8 cellular contexts compared by ENCODE assay signal in the genomic region with DNA sequence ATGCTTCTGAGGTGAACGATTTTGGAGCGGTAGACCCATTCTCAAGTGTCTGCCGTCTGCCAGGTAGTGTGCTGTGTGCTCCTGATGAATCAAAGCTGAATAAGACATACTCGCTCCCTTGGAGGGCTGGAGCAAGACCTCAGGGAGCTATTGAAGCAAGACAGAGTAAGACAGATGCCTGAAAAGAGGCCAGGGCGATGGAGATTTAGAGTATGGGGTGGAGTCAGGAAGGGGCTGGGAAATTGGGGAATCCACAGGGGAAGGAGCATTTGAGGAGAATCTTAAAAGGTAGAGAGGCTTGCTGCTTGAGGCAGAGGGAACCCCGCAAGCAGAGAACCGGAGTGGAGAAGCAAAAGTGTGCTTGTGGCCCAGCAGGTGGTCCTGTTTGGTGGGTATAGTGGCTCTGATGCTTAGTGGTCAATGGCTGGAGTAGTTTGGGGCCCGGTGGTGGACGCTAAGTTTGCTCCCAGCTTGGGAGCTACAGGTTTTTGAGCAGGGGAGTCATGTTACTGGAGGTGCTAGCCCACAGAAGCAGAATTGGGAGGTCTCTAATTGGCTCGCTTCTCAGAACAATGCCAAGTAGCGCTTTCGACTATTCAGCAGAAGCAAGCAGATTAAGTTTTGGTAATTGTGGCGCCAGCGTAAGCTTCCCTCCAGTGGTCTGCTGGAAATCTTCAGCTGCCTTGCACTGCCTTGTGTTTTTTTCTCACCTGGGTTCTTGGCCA. TPM values are rescaled to one million over a fixed set of nuclear protein-coding genes. Genes with fewer than 3 reads are reported as not detected.
DNase-seq lines count a peak whose midpoint lies in the region; ATAC-seq and TF ChIP-seq lines count a peak whose summit lies in the region.

No MANE protein-coding gene starts in this region.

- peak overlapping the region; percentile 85 for H3K4me3 Mint-ChIP-seq in activated naive CD8-positive, alpha-beta T cell treated with anti-CD3 and anti-CD28 coated beads, Interleukin-2, amount 10 ng/mL, durations not matched to agents 7 days and 5 days

- H3K27ac Mint-ChIP-seq in activated naive CD8-positive, alpha-beta T cell treated with anti-CD3 and anti-CD28 coated beads, Interleukin-2, amount 10 ng/mL, durations not matched to agents 7 days and 5 days = peak overlapping the region; percentile 35

- H3K36me3 ChIP-seq in HUES6 (ENCODE audit: control insufficient read depth, insufficient read depth, low read length) = no peaks in the 10 kb centered on the region
- H3K36me3 ChIP-seq in right lobe of liver = no peaks in the 10 kb centered on the region
- no peaks in the 10 kb centered on the region for H3K36me3 ChIP-seq in upper lobe of right lung

- no peak overlapping the region for H3K9ac ChIP-seq in HUES6 (ENCODE audit: low read length)

- H3K27me3 ChIP-seq in HUES6 (ENCODE audit: control insufficient read depth, insufficient read depth, low read length) (peaks cover 4% of the 10 kb centered on the region; the same call in 1 of the 2 replicates), right lobe of liver (no peaks in the 10 kb centered on the region), upper lobe of right lung (no peaks in the 10 kb centered on the region)

- H3K4me1 ChIP-seq in HUES6 (ENCODE audit: control insufficient read depth, insufficient read depth, low read length) (peaks cover 52% of the 10 kb centered on the region), right lobe of liver (peaks cover 0 to 48% (median 11%) of the 10 kb centered on the region in 4 donors), upper lobe of right lung (peaks cover 42% of the 10 kb centered on the region)

- H3K4me3 ChIP-seq in HUES6 (ENCODE audit: low read depth, low read length) = peak overlapping the region; percentile 85
- peak overlapping the region in 2 of 3 donors; percentile 16 to 18 for H3K4me3 ChIP-seq in right lobe of liver
- peak overlapping the region; percentile 76 for H3K4me3 ChIP-seq in upper lobe of right lung

- no peaks in the 10 kb centered on the region for H3K36me3 Mint-ChIP-seq in activated naive CD8-positive, alpha-beta T cell treated with anti-CD3 and anti-CD28 coated beads, Interleukin-2, amount 10 ng/mL, durations not matched to agents 7 days and 5 days

- H3K4me1 Mint-ChIP-seq in activated naive CD8-positive, alpha-beta T cell treated with anti-CD3 and anti-CD28 coated beads, Interleukin-2, amount 10 ng/mL, durations not matched to agents 7 days and 5 days = peaks cover 42% of the 10 kb centered on the region

- no peaks in the 10 kb centered on the region for H3K27me3 Mint-ChIP-seq in activated naive CD8-positive, alpha-beta T cell treated with anti-CD3 and anti-CD28 coated beads, Interleukin-2, amount 10 ng/mL, durations not matched to agents 7 days and 5 days

- WGBS in right lobe of liver (ENCODE audit: insufficient coverage, low coverage, low lambda C conversion rate, missing lambda C conversion rate) = 43% methylated on average over 9 of the region's 14 CpGs

- ATAC-seq in activated naive CD8-positive, alpha-beta T cell treated with anti-CD3 and anti-CD28 coated beads, Interleukin-2, amount 10 ng/mL, durations not matched to agents 7 days and 5 days (ENCODE audit: low read depth) = no peak
- no peak for ATAC-seq in right lobe of liver
- no peak for ATAC-seq in upper lobe of right lung
- no peak for ATAC-seq in GM18873 (IDR thresholded peaks at IDR 0.05; ENCODE audit: low FRiP score, unreplicated experiment)
- ATAC-seq in GM18867 (IDR thresholded peaks at IDR 0.05; ENCODE audit: unreplicated experiment) = no peak

- no peaks in the 10 kb centered on the region for H3K9me3 Mint-ChIP-seq in activated naive CD8-positive, alpha-beta T cell treated with anti-CD3 and anti-CD28 coated beads, Interleukin-2, amount 10 ng/mL, durations not matched to agents 7 days and 5 days

- POLR2A ChIA-PET in activated naive CD8-positive, alpha-beta T cell treated with anti-CD3 and anti-CD28 coated beads, Interleukin-2, amount 10 ng/mL, durations not matched to agents 7 days and 5 days (lab: Charles Lee) = interaction anchor here (1.0 to 4.0 kb wide), 4 partner anchors 12 to 200 kb away, joined by 3 to 16 read pairs (median 4); no protein-coding TSS in a partner anchor

- DNase-seq in Caki2 (ENCODE audit: low read depth) (peak; percentile 33), right lobe of liver (peak in 1 of 3 donors; percentile 5), upper lobe of right lung (no peak), NCI-H2081 treated with DMSO at 0.1 percent for 48 hours (lab: John Stamatoyannopoulos, UW) (no peak)
- no peak for DNase-seq in activated naive CD8-positive, alpha-beta T cell treated with anti-CD3 and anti-CD28 coated beads, Interleukin-2, amount 10 ng/mL, durations not matched to agents 7 days and 5 days

- intact Hi-C loops in right lobe of liver (cut with DNase I) (no loop called here), upper lobe of right lung (cut with DNase I) (no loop called here)

- TF ChIP-seq CTCF in right lobe of liver (IDR thresholded peaks at IDR 0.05) (no peak), upper lobe of right lung (IDR thresholded peaks at IDR 0.05) (no peak)

- H3K9me3 ChIP-seq in HUES6 (ENCODE audit: control insufficient read depth, insufficient read depth, low read depth, low read length) (no peaks in the 10 kb centered on the region), right lobe of liver (no peaks in the 10 kb centered on the region), upper lobe of right lung (no peaks in the 10 kb centered on the region)

- H3K27ac ChIP-seq in HUES6 (ENCODE audit: low read depth, low read length) (no peak overlapping the region), right lobe of liver (no peak overlapping the region), upper lobe of right lung (peak overlapping the region; percentile 36)

- TF ChIP-seq POLR2A in right lobe of liver (IDR thresholded peaks at IDR 0.05) = no peak

- in situ Hi-C loops in Caki2 (cut with HindIII; ENCODE audit: low pct_unique_long_range_greater_than_20kb, low sequenced_read_pairs) = no loop called here

RNA-seq across cellular contexts. Expression of a gene that starts 2.0 kb away (rescaled TPM):
- 23.5 and 24.3 TPM in 2 replicates for total RNA-seq in Caki2 (2014; rRNA removed; shearing (Covaris generic); ENCODE audit: low replicate concordance)
- 1 to 10 TPM; 6.9 to 7.9 TPM for total RNA-seq in activated naive CD8-positive, alpha-beta T cell treated with anti-CD3 and anti-CD28 coated beads, Interleukin-2, amount 10 ng/mL, durations not matched to agents 7 days and 5 days
- 1 to 10 TPM; 2.3 to 4.9 (median 3.7) TPM for total RNA-seq in right lobe of liver
- total RNA-seq in upper lobe of right lung = 15.0 TPM

RNA-seq across cellular contexts. Expression of a gene that starts 22.8 kb away (rescaled TPM):
- 70.7 and 78.9 TPM in 2 replicates for total RNA-seq in Caki2 (2014; rRNA removed; shearing (Covaris generic); ENCODE audit: low replicate concordance)
- total RNA-seq in activated naive CD8-positive, alpha-beta T cell treated with anti-CD3 and anti-CD28 coated beads, Interleukin-2, amount 10 ng/mL, durations not matched to agents 7 days and 5 days = 1 to 10 TPM; 7.2 to 7.3 TPM
- total RNA-seq in right lobe of liver = 10 to 100 TPM in 3 of 6 experiments, 1 to 10 TPM in 3; 5.5 to 17.8 (median 11.3) TPM
- 16.5 TPM for total RNA-seq in upper lobe of right lung

RNA-seq across cellular contexts. Expression of a gene that starts 53.4 kb away (rescaled TPM):
- 28.7 and 41.7 TPM in 2 replicates for total RNA-seq in Caki2 (2014; rRNA removed; shearing (Covaris generic); ENCODE audit: low replicate concordance)
- 10 to 100 TPM; 34.6 to 34.7 TPM for total RNA-seq in activated naive CD8-positive, alpha-beta T cell treated with anti-CD3 and anti-CD28 coated beads, Interleukin-2, amount 10 ng/mL, durations not matched to agents 7 days and 5 days
- 10 to 100 TPM; 11.5 to 37.6 (median 21.6) TPM for total RNA-seq in right lobe of liver
- total RNA-seq in upper lobe of right lung = 34.1 TPM

Comparison
In these comparisons a context has a peak if more than half of its experiments do, and no peak if none do; other contexts are left out.
1. H3K4me3 ChIP-seq: peak in every context shown above with its lines; median percentile 85 in HUES6; 76 in upper lobe of right lung; 17 in right lobe of liver.